In the genomic region with DNA sequence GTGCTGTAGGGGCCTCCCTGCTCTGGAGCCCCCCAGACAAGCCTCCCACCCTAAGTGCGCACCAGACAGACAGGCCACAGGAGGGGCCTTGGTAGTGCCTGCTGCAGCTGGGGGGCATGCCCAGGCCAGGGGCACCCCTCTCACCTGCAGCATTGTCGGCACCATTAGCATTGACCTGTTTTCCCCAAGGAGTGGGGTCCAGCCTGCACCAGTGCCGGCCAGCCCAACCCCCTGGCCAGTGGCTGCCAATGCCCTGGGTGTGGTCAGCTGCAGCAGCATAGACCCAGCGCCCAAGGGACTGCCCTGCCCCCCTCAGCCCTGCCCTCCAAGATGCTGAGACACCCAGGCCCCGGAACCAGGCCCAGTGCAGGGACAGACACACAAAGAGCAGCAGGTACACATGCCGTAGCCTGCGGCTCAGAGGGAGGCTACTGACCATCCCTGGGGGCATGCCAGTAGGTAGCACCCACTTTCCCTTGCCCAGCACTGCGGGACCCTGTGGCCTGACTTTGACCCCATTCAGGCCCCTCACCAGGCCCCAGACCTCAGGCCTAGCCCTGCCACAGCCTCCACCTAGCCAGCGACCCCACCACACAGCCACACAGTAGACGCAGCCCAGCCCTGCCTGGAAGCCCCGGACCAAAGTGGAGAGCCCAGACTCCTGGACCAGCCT, we compare ENCODE assay signal across 9 cellular contexts. TPM values are rescaled to one million over a fixed set of nuclear protein-coding genes. Genes with fewer than 3 reads are reported as not detected.
DNase-seq lines count a peak whose midpoint lies in the region; ATAC-seq and TF ChIP-seq lines count a peak whose summit lies in the region.
"Had no signal": no experiment of that assay in that cellular context is flagged by ENCODE, and none has a peak within 500 bp of the region (broad histone marks: within the 10 kb centered on the region; RNA-seq: fewer than 3 reads in every experiment).

No MANE protein-coding gene starts in this region.

- peaks cover 46% of the 10 kb centered on the region for H3K4me1 Mint-ChIP-seq in Calu3 (ENCODE audit: low read depth, unreplicated experiment)
- H3K4me1 Mint-ChIP-seq in activated B cell treated with CpG ODN at 0.5 μM for 24 hours = peaks cover 14% of the 10 kb centered on the region

- peak overlapping the region; percentile 92 for H3K4me3 Mint-ChIP-seq in Calu3 (ENCODE audit: low read depth, unreplicated experiment)
- peak overlapping the region; percentile 48 for H3K4me3 Mint-ChIP-seq in activated B cell treated with CpG ODN at 0.5 μM for 24 hours

- H3K27me3 Mint-ChIP-seq in Calu3 (ENCODE audit: unreplicated experiment) (no peaks in the 10 kb centered on the region), activated B cell treated with CpG ODN at 0.5 μM for 24 hours (peaks cover 21% of the 10 kb centered on the region)

- no peak overlapping the region for H3K9ac ChIP-seq in rectal smooth muscle tissue (ENCODE audit: low read length)

- ATAC-seq in activated B cell treated with CpG ODN at 0.5 μM for 24 hours (ENCODE audit: low read depth) (no peak), GM19467 (IDR thresholded peaks at IDR 0.05; ENCODE audit: unreplicated experiment) (no peak), HG02623 (IDR thresholded peaks at IDR 0.05; ENCODE audit: unreplicated experiment) (no peak)
- ATAC-seq: foreskin keratinocyte had no signal

- H3K36me3 ChIP-seq in cardiac muscle cell (no peaks in the 10 kb centered on the region), rectal smooth muscle tissue (ENCODE audit: control insufficient read depth, insufficient read depth, low read length) (no peaks in the 10 kb centered on the region)

- TF ChIP-seq CTCF in Calu3 (IDR thresholded peaks at IDR 0.05; ENCODE audit: unreplicated experiment) (no peak), activated B cell treated with CpG ODN at 0.5 μM for 24 hours (IDR thresholded peaks at IDR 0.05) (no peak), cardiac muscle cell (IDR thresholded peaks at IDR 0.05; ENCODE audit: low read depth, low read length) (no peak)

- H3K4me3 ChIP-seq in cardiac muscle cell (peak overlapping the region; percentile 88), rectal smooth muscle tissue (ENCODE audit: low read length) (peak overlapping the region; percentile 66)

- H3K27ac Mint-ChIP-seq in Calu3 (ENCODE audit: unreplicated experiment) = peak overlapping the region; percentile 51
- H3K27ac Mint-ChIP-seq in activated B cell treated with CpG ODN at 0.5 μM for 24 hours = no peak overlapping the region

- intact Hi-C loops in Calu3 (cut with micrococcal nuclease; ENCODE audit: unreplicated experiment) (loop anchor here (2.0 to 10.0 kb wide), 2 partner anchors 82 to 110 kb away; no protein-coding TSS in a partner anchor), activated B cell treated with CpG ODN at 0.5 μM for 24 hours (cut with micrococcal nuclease) (loop anchor here (2.0 kb wide), 1 partner anchor 376 kb away; no protein-coding TSS in a partner anchor)

- BruUV-seq in Calu3 (replicated peaks; lab: Mats Ljungman, UMichigan) = TSS peak; percentile 28

- CTCF ChIA-PET in Calu3 (lab: Charles Lee) (interaction anchor here (1.0 kb wide), 1 partner anchor 10 kb away, joined by 5 read pairs; no protein-coding TSS in a partner anchor), activated B cell treated with CpG ODN at 0.5 μM for 24 hours (lab: Charles Lee) (interaction anchor here (2.0 to 5.3 kb wide), 2 partner anchors 61 to 67 kb away, joined by 7 to 71 read pairs; no protein-coding TSS in a partner anchor)

- H3K4me1 ChIP-seq in cardiac muscle cell (ENCODE audit: low read depth) = peaks cover 4% of the 10 kb centered on the region
- H3K4me1 ChIP-seq in rectal smooth muscle tissue (ENCODE audit: control insufficient read depth, insufficient read depth, low read length) = peaks cover 47% of the 10 kb centered on the region

- no peaks in the 10 kb centered on the region for H3K9me3 ChIP-seq in cardiac muscle cell (ENCODE audit: low read depth)

- H3K36me3 Mint-ChIP-seq in Calu3 (ENCODE audit: insufficient read depth, unreplicated experiment) (peaks cover 50% of the 10 kb centered on the region), activated B cell treated with CpG ODN at 0.5 μM for 24 hours (ENCODE audit: low read depth) (no peaks in the 10 kb centered on the region)

- H3K27ac ChIP-seq in cardiac muscle cell (no peak overlapping the region), rectal smooth muscle tissue (ENCODE audit: low read depth, low read length) (peak overlapping the region; percentile 32)
- H3K27ac ChIP-seq: foreskin keratinocyte had no signal

- H3K27me3 ChIP-seq in cardiac muscle cell = peaks cover 38% of the 10 kb centered on the region
- H3K27me3 ChIP-seq in rectal smooth muscle tissue (ENCODE audit: control insufficient read depth, insufficient read depth, low read length) = peaks cover 7% of the 10 kb centered on the region
- H3K27me3 ChIP-seq: foreskin keratinocyte had no signal

- H3K9me3 Mint-ChIP-seq in Calu3 (ENCODE audit: low read depth, unreplicated experiment) (no peaks in the 10 kb centered on the region), activated B cell treated with CpG ODN at 0.5 μM for 24 hours (no peaks in the 10 kb centered on the region)

- POLR2A ChIA-PET in activated B cell treated with CpG ODN at 0.5 μM for 24 hours (lab: Charles Lee) = no interaction called here

- no peak for DNase-seq in Calu3
- no peak for DNase-seq in activated B cell treated with CpG ODN at 0.5 μM for 24 hours
- DNase-seq in cardiac muscle cell (ENCODE audit: low read depth in 1 of 2, low spot score in 1 of 2) = no peak
- no peak for DNase-seq in NCI-H526 treated with DMSO at 0.1 percent for 48 hours (lab: John Stamatoyannopoulos, UW)
- no peak for DNase-seq in RPMI8226

RNA-seq across cellular contexts. Expression of a gene that starts 1.0 kb away (rescaled TPM):
- 42.0 and 56.5 TPM in 2 replicates for total RNA-seq in Calu3 (2022)
- total RNA-seq in activated B cell treated with CpG ODN at 0.5 μM for 24 hours = not detected in 2 replicates
- total RNA-seq in cardiac muscle cell = 59.3 and 78.0 TPM in 2 replicates
- 17.8 and 18.8 TPM in 2 replicates for polyA plus RNA-seq in cardiac muscle cell

RNA-seq across cellular contexts. Expression of a gene that starts 8.4 kb away (rescaled TPM):
- total RNA-seq in Calu3 (2022) = 12.8 and 13.8 TPM in 2 replicates
- total RNA-seq in activated B cell treated with CpG ODN at 0.5 μM for 24 hours = 2.7 and 3.9 TPM in 2 replicates
- total RNA-seq in cardiac muscle cell = 15.5 and 20.9 TPM in 2 replicates
- polyA plus RNA-seq in cardiac muscle cell = 13.4 and 20.4 TPM in 2 replicates

RNA-seq across cellular contexts. Expression of a gene that starts 43.7 kb away (rescaled TPM):
- 28.9 and 32.4 TPM in 2 replicates for total RNA-seq in Calu3 (2022)
- 11.7 and 13.6 TPM in 2 replicates for total RNA-seq in activated B cell treated with CpG ODN at 0.5 μM for 24 hours
- total RNA-seq in cardiac muscle cell = 36.7 and 47.7 TPM in 2 replicates
- 34.5 and 46.0 TPM in 2 replicates for polyA plus RNA-seq in cardiac muscle cell

RNA-seq across cellular contexts. Expression of a gene that starts 52.5 kb away (rescaled TPM):
- total RNA-seq in Calu3 (2022) (0.09 and 0.12 TPM in 2 replicates), activated B cell treated with CpG ODN at 0.5 μM for 24 hours (458 and 473 TPM in 2 replicates), cardiac muscle cell (0.11 and 0.54 TPM in 2 replicates)
- polyA plus RNA-seq in cardiac muscle cell = 0.07 and 1.7 TPM in 2 replicates
- total RNA-seq: foreskin keratinocyte had no signal

Comparison
In these comparisons a context has a peak if more than half of its experiments do, and no peak if none do; other contexts are left out.
1. RNA of a gene that starts 1.0 kb away (total RNA-seq): 59.3 to 78.0 TPM in cardiac muscle cell and 42.0 to 56.5 TPM in Calu3; not detected in activated B cell treated with CpG ODN at 0.5 μM for 24 hours; every median in the first group is over 10 times any median in the second.